ENCODE assay signal across 10 cellular contexts in the genomic region with DNA sequence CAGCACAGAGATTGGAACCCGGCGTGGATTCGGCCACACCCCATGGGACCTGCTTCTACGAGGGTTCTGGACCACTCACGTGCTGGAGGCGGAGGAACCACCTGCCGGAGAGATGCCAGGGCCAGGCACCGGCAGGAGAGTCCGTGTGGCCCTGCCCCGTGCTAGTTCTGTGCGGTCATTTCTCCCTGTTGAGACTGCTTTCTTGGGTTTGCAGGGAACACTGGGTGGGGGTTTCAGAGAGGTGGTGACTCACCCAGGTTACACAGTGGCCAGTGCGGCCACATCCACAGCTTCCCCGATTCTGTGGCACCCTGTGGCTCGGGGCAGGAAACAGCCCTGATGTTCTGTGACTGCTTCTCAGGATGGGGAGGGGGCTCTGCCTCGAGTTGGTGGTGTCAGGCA. TPM values are rescaled to one million over a fixed set of nuclear protein-coding genes. Genes with fewer than 3 reads are reported as not detected.
A peak's percentile ranks its signal among the peaks of the same experiment; 100 is the strongest.
DNase-seq lines count a peak whose midpoint lies in the region; ATAC-seq and TF ChIP-seq lines count a peak whose summit lies in the region.
"Had no signal": no experiment of that assay in that cellular context is flagged by ENCODE, and none has a peak within 500 bp of the region (broad histone marks: within the 10 kb centered on the region; RNA-seq: fewer than 3 reads in every experiment).

No MANE protein-coding gene starts in this region.

- no peak overlapping the region for H3K9ac ChIP-seq in BLaER1

- H3K4me1 ChIP-seq in BLaER1 (peaks cover 56% of the 10 kb centered on the region), mucosa of descending colon (ENCODE audit: low read depth) (peaks cover 12% of the 10 kb centered on the region)

- H3K9me3 ChIP-seq in BLaER1 (peaks cover 14% of the 10 kb centered on the region), mucosa of descending colon (peaks cover 5% of the 10 kb centered on the region)

- H3K27ac ChIP-seq in BLaER1: no peak overlapping the region

- DNase-seq in HT-29 (ENCODE audit: low spot score) (peak; percentile 58), astrocyte of the spinal cord (ENCODE audit: low read depth, low spot score) (peak; percentile 81), mucosa of descending colon (peak in 2 of 3 donors; percentile 30 to 55), GM10248 (ENCODE audit: extremely low spot score) (no peak), G401 (ENCODE audit: low spot score) (no peak), amniotic stem cell (lab: John Stamatoyannopoulos, UW) (no peak)
- DNase-seq: NCI-H187 treated with DMSO at 0.1 percent for 48 hours had no signal

- H3K4me3 ChIP-seq in BLaER1 (no peak overlapping the region), astrocyte of the spinal cord (ENCODE audit: low read depth, low read length) (no peak overlapping the region), mucosa of descending colon (no peak overlapping the region)

- H3K4me2 ChIP-seq in BLaER1: peak overlapping the region; percentile 49

- ATAC-seq in mucosa of descending colon (no peak), GM19397 (IDR thresholded peaks at IDR 0.05; ENCODE audit: unreplicated experiment) (no peak)

- no peak for TF ChIP-seq CTCF in astrocyte of the spinal cord (IDR thresholded peaks at IDR 0.05; ENCODE audit: low read depth, low read length)
- no peak for TF ChIP-seq CTCF in mucosa of descending colon (IDR thresholded peaks at IDR 0.05)
- TF ChIP-seq CTCF in GM10248 (IDR thresholded peaks at IDR 0.05; ENCODE audit: control extremely low read depth, extremely low read depth, low read depth, missing control alignments): no peak

- POLR2A ChIA-PET in GM10248 (lab: Yijun Ruan, JAX): no interaction called here

- peaks cover 13% of the 10 kb centered on the region for H4K20me1 ChIP-seq in BLaER1

- intact Hi-C loops in mucosa of descending colon (cut with DNase I, micrococcal nuclease): no loop called here

- peaks cover 36% of the 10 kb centered on the region for H3K27me3 ChIP-seq in BLaER1

- in situ Hi-C loops in astrocyte of the spinal cord (cut with HindIII; ENCODE audit: low sequenced_read_pairs): no loop called here
- in situ Hi-C loops in G401 (cut with HindIII; ENCODE audit: low sequenced_read_pairs): no loop called here

- H3K36me3 ChIP-seq in BLaER1: no peaks in the 10 kb centered on the region
- no peaks in the 10 kb centered on the region for H3K36me3 ChIP-seq in mucosa of descending colon (ENCODE audit: low read depth)

- CTCF ChIA-PET in GM10248 (lab: Yijun Ruan, JAX): interaction anchor here (1.2 to 4.2 kb wide), 5 partner anchors 9 to 401 kb away, joined by 3 to 39 read pairs (median 3); no protein-coding TSS in a partner anchor

RNA-seq across cellular contexts. Expression of a gene that starts 3.6 kb away (rescaled TPM):
- total RNA-seq in HT-29 (2014; rRNA removed; shearing (Covaris generic)): 345 and 406 TPM in 2 replicates
- total RNA-seq in mucosa of descending colon: 10 to 100 TPM in 2 of 3 donors, 1 to 10 TPM in 1; 8.9 to 25.6 (median 23.9) TPM
- 2.2 and 3.1 TPM in 2 replicates for total RNA-seq in G401 (2014; rRNA removed; shearing (Covaris generic))
- total RNA-seq: frontal cortex had no signal

RNA-seq across cellular contexts. Expression of a gene that starts 47.3 kb away (rescaled TPM):
- 5.3 and 9.1 TPM in 2 replicates for total RNA-seq in HT-29 (2014; rRNA removed; shearing (Covaris generic))
- total RNA-seq in mucosa of descending colon: 10 to 100 TPM in 2 of 3 donors, 1 to 10 TPM in 1; 3.0 to 40.3 (median 10.2) TPM
- 14.0 and 15.6 TPM in 2 replicates for total RNA-seq in G401 (2014; rRNA removed; shearing (Covaris generic))

RNA-seq across cellular contexts. Expression of a gene that starts 59.3 kb away (rescaled TPM):
- total RNA-seq in HT-29 (2014; rRNA removed; shearing (Covaris generic)): 114 and 116 TPM in 2 replicates
- 100 to 1,000 TPM in 1 of 3 donors, 10 to 100 TPM in 2; 94.0 to 116 (median 99.8) TPM for total RNA-seq in mucosa of descending colon
- 182 and 291 TPM in 2 replicates for total RNA-seq in G401 (2014; rRNA removed; shearing (Covaris generic))

Comparison
In these comparisons a context has a peak if more than half of its experiments do, and no peak if none do; other contexts are left out.
1. DNase-seq: peak in HT-29 (single experiment), astrocyte of the spinal cord (single experiment) and mucosa of descending colon (2 of 3); none in GM10248 (single experiment), G401 (single experiment) and amniotic stem cell (single experiment).
2. RNA of a gene that starts 3.6 kb away (total RNA-seq): 345 to 406 TPM in HT-29; 8.9 to 25.6 TPM in mucosa of descending colon and 2.2 to 3.1 TPM in G401; every median in the first group is over 10 times any median in the second.